Comparison of ENCODE assay signal across 18 cellular contexts in the genomic region with DNA sequence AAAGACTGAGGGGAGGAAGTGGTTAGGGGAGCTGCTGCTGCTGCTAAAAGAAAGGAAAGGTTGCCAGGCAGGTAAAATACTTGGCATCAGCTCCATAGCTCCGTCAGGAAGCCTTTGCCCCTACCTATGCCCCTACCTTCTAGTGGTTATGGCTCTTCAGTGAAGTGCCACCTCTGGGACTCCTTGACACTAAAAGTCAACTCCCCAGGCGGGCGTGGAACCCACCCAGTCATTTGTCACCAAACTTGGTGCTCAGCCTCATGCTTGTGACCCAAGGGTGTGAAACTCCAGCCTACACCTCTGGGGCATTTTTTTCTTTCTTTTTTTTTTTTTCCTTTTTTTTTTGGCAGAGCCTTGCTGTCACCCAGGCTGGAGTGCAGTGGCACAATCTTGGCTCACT. TPM values are rescaled to one million over a fixed set of nuclear protein-coding genes. Genes with fewer than 3 reads are reported as not detected.
A peak's percentile ranks its signal among the peaks of the same experiment; 100 is the strongest.
DNase-seq lines count a peak whose midpoint lies in the region; ATAC-seq and TF ChIP-seq lines count a peak whose summit lies in the region.
"Had no signal": no experiment of that assay in that cellular context is flagged by ENCODE, and none has a peak within 500 bp of the region (broad histone marks: within the 10 kb centered on the region; RNA-seq: fewer than 3 reads in every experiment).

No MANE protein-coding gene starts in this region.

- POLR2A ChIA-PET in activated CD4-positive, alpha-beta memory T cell treated with anti-CD3 and anti-CD28 coated beads for 36 hours (lab: Charles Lee) = no interaction called here
- POLR2A ChIA-PET in activated CD4-positive, alpha-beta memory T cell treated with anti-CD3 and anti-CD28 coated beads, Interleukin-2, amount 10 ng/mL, durations not matched to agents 7 days and 5 days (lab: Charles Lee) = interaction anchor here (0.6 kb wide), 1 partner anchor 159 kb away, joined by 3 read pairs; no protein-coding TSS in a partner anchor
- POLR2A ChIA-PET in GM10248 (lab: Yijun Ruan, JAX) = no interaction called here

- peak; percentile 15 for DNase-seq in activated CD4-positive, alpha-beta memory T cell treated with anti-CD3 and anti-CD28 coated beads for 36 hours
- DNase-seq in activated CD4-positive, alpha-beta memory T cell treated with anti-CD3 and anti-CD28 coated beads, Interleukin-2, amount 10 ng/mL, durations not matched to agents 7 days and 5 days = no peak
- DNase-seq in GM10248 (ENCODE audit: extremely low spot score) (peak; percentile 8), NCI-H2029 (lab: John Stamatoyannopoulos, UW) (peak; percentile 44), lung (ENCODE audit: low spot score) (peak; percentile 86), NCI-H1436 (lab: John Stamatoyannopoulos, UW) (no peak), NCI-H2107 (lab: John Stamatoyannopoulos, UW) (no peak)
- DNase-seq in activated T-cell treated with anti-CD3 and anti-CD28 coated beads, Interleukin-2, amount 50 U/mL, for 24 hours = no peak
- DNase-seq: BE2C; CD8-positive, alpha-beta T cell; COR-L47; DMS153; GF-D8; HCEC 1CT; HFFc6 had no signal

- no peaks in the 10 kb centered on the region for H3K36me3 ChIP-seq in lung (ENCODE audit: control insufficient read depth in 2 of 2, insufficient read depth in 2 of 2, low read length in 2 of 2)
- H3K36me3 ChIP-seq: BE2C had no signal

- no peak overlapping the region for H3K4me3 ChIP-seq in lung
- H3K4me3 ChIP-seq: A549 had no signal

- H3K27ac Mint-ChIP-seq in activated CD4-positive, alpha-beta memory T cell treated with anti-CD3 and anti-CD28 coated beads for 36 hours = no peak overlapping the region
- H3K27ac Mint-ChIP-seq in activated CD4-positive, alpha-beta memory T cell treated with anti-CD3 and anti-CD28 coated beads, Interleukin-2, amount 10 ng/mL, durations not matched to agents 7 days and 5 days = no peak overlapping the region
- H3K27ac Mint-ChIP-seq in activated T-cell treated with anti-CD3 and anti-CD28 coated beads, Interleukin-2, amount 50 U/mL, for 24 hours = no peak overlapping the region
- H3K27ac Mint-ChIP-seq: CD8-positive, alpha-beta T cell; HFFc6 had no signal

- WGBS in lung, 2 donors = 52 to 68% methylated on average over 3 of the region's 3 CpGs

- no peaks in the 10 kb centered on the region for H3K27me3 Mint-ChIP-seq in activated CD4-positive, alpha-beta memory T cell treated with anti-CD3 and anti-CD28 coated beads for 36 hours
- peaks cover 6% of the 10 kb centered on the region for H3K27me3 Mint-ChIP-seq in activated CD4-positive, alpha-beta memory T cell treated with anti-CD3 and anti-CD28 coated beads, Interleukin-2, amount 10 ng/mL, durations not matched to agents 7 days and 5 days
- peaks cover 16% of the 10 kb centered on the region for H3K27me3 Mint-ChIP-seq in activated T-cell treated with anti-CD3 and anti-CD28 coated beads, Interleukin-2, amount 50 U/mL, for 24 hours

- no peak overlapping the region for H3K4me3 Mint-ChIP-seq in activated CD4-positive, alpha-beta memory T cell treated with anti-CD3 and anti-CD28 coated beads for 36 hours
- no peak overlapping the region for H3K4me3 Mint-ChIP-seq in activated CD4-positive, alpha-beta memory T cell treated with anti-CD3 and anti-CD28 coated beads, Interleukin-2, amount 10 ng/mL, durations not matched to agents 7 days and 5 days
- H3K4me3 Mint-ChIP-seq in activated T-cell treated with anti-CD3 and anti-CD28 coated beads, Interleukin-2, amount 50 U/mL, for 24 hours = no peak overlapping the region
- H3K4me3 Mint-ChIP-seq: CD14-positive monocyte; CD8-positive, alpha-beta T cell; HFFc6 had no signal

- no peaks in the 10 kb centered on the region for H3K36me3 Mint-ChIP-seq in activated CD4-positive, alpha-beta memory T cell treated with anti-CD3 and anti-CD28 coated beads for 36 hours
- no peaks in the 10 kb centered on the region for H3K36me3 Mint-ChIP-seq in activated CD4-positive, alpha-beta memory T cell treated with anti-CD3 and anti-CD28 coated beads, Interleukin-2, amount 10 ng/mL, durations not matched to agents 7 days and 5 days (ENCODE audit: low read depth)
- no peaks in the 10 kb centered on the region for H3K36me3 Mint-ChIP-seq in activated T-cell treated with anti-CD3 and anti-CD28 coated beads, Interleukin-2, amount 50 U/mL, for 24 hours (ENCODE audit: low read depth)
- H3K36me3 Mint-ChIP-seq: CD14-positive monocyte; CD8-positive, alpha-beta T cell had no signal

- H3K4me1 Mint-ChIP-seq in activated CD4-positive, alpha-beta memory T cell treated with anti-CD3 and anti-CD28 coated beads for 36 hours (ENCODE audit: low read depth) = peaks cover 17% of the 10 kb centered on the region
- peaks cover 16% of the 10 kb centered on the region for H3K4me1 Mint-ChIP-seq in activated CD4-positive, alpha-beta memory T cell treated with anti-CD3 and anti-CD28 coated beads, Interleukin-2, amount 10 ng/mL, durations not matched to agents 7 days and 5 days
- peaks cover 14% of the 10 kb centered on the region for H3K4me1 Mint-ChIP-seq in activated T-cell treated with anti-CD3 and anti-CD28 coated beads, Interleukin-2, amount 50 U/mL, for 24 hours (ENCODE audit: low read depth)

- CTCF ChIA-PET in activated CD4-positive, alpha-beta memory T cell treated with anti-CD3 and anti-CD28 coated beads for 36 hours (lab: Charles Lee) = interaction anchor here (0.7 to 1.0 kb wide), 3 partner anchors 18 to 139 kb away, joined by 3 to 4 read pairs (median 3); no protein-coding TSS in a partner anchor
- CTCF ChIA-PET in activated CD4-positive, alpha-beta memory T cell treated with anti-CD3 and anti-CD28 coated beads, Interleukin-2, amount 10 ng/mL, durations not matched to agents 7 days and 5 days (lab: Charles Lee) = interaction anchor here (1.0 to 1.5 kb wide), 3 partner anchors 17 to 71 kb away, joined by 3 to 4 read pairs (median 3); no protein-coding TSS in a partner anchor
- CTCF ChIA-PET in GM10248 (lab: Yijun Ruan, JAX) = interaction anchor here (1.2 to 4.5 kb wide), 3 partner anchors 57 to 118 kb away, joined by 6 to 21 read pairs (median 8); no protein-coding TSS in a partner anchor

- TF ChIP-seq CTCF in GM10248 (IDR thresholded peaks at IDR 0.05; ENCODE audit: control extremely low read depth, extremely low read depth, low read depth, missing control alignments) = no peak
- TF ChIP-seq CTCF in lung (IDR thresholded peaks at IDR 0.05; ENCODE audit: control extremely low read depth, extremely low read depth) = no peak

- no peak for ATAC-seq in lung (ENCODE audit: insufficient read depth, low FRiP score)
- ATAC-seq: A549; CD8-positive, alpha-beta T cell; HepG2 had no signal

- no peak overlapping the region for H3K27ac ChIP-seq in lung (ENCODE audit: low read depth in 1 of 2, low read length in 1 of 2)
- H3K27ac ChIP-seq: A549 had no signal

- H3K9me3 ChIP-seq in lung (ENCODE audit: control insufficient read depth in 2 of 2, insufficient read depth in 1 of 2, low read length in 1 of 2) = no peaks in the 10 kb centered on the region
- H3K9me3 ChIP-seq: A549, BE2C had no signal

- H3K9me3 Mint-ChIP-seq in activated CD4-positive, alpha-beta memory T cell treated with anti-CD3 and anti-CD28 coated beads for 36 hours = no peaks in the 10 kb centered on the region
- no peaks in the 10 kb centered on the region for H3K9me3 Mint-ChIP-seq in activated CD4-positive, alpha-beta memory T cell treated with anti-CD3 and anti-CD28 coated beads, Interleukin-2, amount 10 ng/mL, durations not matched to agents 7 days and 5 days
- H3K9me3 Mint-ChIP-seq in activated T-cell treated with anti-CD3 and anti-CD28 coated beads, Interleukin-2, amount 50 U/mL, for 24 hours = no peaks in the 10 kb centered on the region
- H3K9me3 Mint-ChIP-seq: CD14-positive monocyte; CD8-positive, alpha-beta T cell; HFFc6 had no signal

- peaks cover 0 to 2% of the 10 kb centered on the region in 2 donors for H3K4me1 ChIP-seq in lung (ENCODE audit: control insufficient read depth in 2 of 2, insufficient read depth in 2 of 2, low read length in 2 of 2)
- H3K4me1 ChIP-seq: BE2C had no signal

- intact Hi-C loops in activated CD4-positive, alpha-beta memory T cell treated with anti-CD3 and anti-CD28 coated beads for 36 hours (cut with micrococcal nuclease) = loop anchor here (10.0 kb wide), 1 partner anchor 186 kb away; no protein-coding TSS in a partner anchor

- H3K27me3 ChIP-seq in lung (ENCODE audit: control insufficient read depth, insufficient read depth) = no peaks in the 10 kb centered on the region
- H3K27me3 ChIP-seq: BE2C had no signal

RNA-seq across cellular contexts. Expression of a gene that starts 4.8 kb away (rescaled TPM):
- 1 to 10 TPM in 1 of 2 experiments, under 1 TPM in 1; 0.71 to 1.9 TPM for total RNA-seq in activated CD4-positive, alpha-beta memory T cell treated with anti-CD3 and anti-CD28 coated beads for 36 hours
- under 1 TPM; 0.25 to 0.38 TPM for total RNA-seq in activated CD4-positive, alpha-beta memory T cell treated with anti-CD3 and anti-CD28 coated beads, Interleukin-2, amount 10 ng/mL, durations not matched to agents 7 days and 5 days
- 100 to 1,000 TPM in 1 of 2 donors, 10 to 100 TPM in 1; 90.4 to 117 TPM for total RNA-seq in lung
- polyA plus RNA-seq in lung = 10 to 100 TPM; 76.9 to 97.6 TPM

RNA-seq across cellular contexts. Expression of a gene that starts 32.4 kb away (rescaled TPM):
- not detected for total RNA-seq in activated CD4-positive, alpha-beta memory T cell treated with anti-CD3 and anti-CD28 coated beads for 36 hours
- total RNA-seq in activated CD4-positive, alpha-beta memory T cell treated with anti-CD3 and anti-CD28 coated beads, Interleukin-2, amount 10 ng/mL, durations not matched to agents 7 days and 5 days = not detected
- 100 to 1,000 TPM; 168 to 225 TPM for total RNA-seq in lung
- polyA plus RNA-seq in lung = 100 to 1,000 TPM in 1 of 2 donors, 10 to 100 TPM in 1; 59.2 to 202 TPM
- total RNA-seq: CD8-positive, alpha-beta T cell had no signal
- polyA plus RNA-seq: CD14-positive monocyte had no signal

RNA-seq across cellular contexts. Expression of a gene that starts 49.8 kb away (rescaled TPM):
- 10 to 100 TPM; 86.4 to 87.1 TPM for total RNA-seq in activated CD4-positive, alpha-beta memory T cell treated with anti-CD3 and anti-CD28 coated beads for 36 hours
- total RNA-seq in activated CD4-positive, alpha-beta memory T cell treated with anti-CD3 and anti-CD28 coated beads, Interleukin-2, amount 10 ng/mL, durations not matched to agents 7 days and 5 days = 10 to 100 TPM; 46.6 to 47.4 TPM
- total RNA-seq in lung = 10 to 100 TPM; 17.6 to 76.8 TPM
- polyA plus RNA-seq in lung = 10 to 100 TPM; 55.0 to 69.4 TPM

Comparison
In these comparisons a context has a peak if more than half of its experiments do, and no peak if none do; other contexts are left out.
1. DNase-seq: peak in activated CD4-positive, alpha-beta memory T cell treated with anti-CD3 and anti-CD28 coated beads for 36 hours (single experiment), GM10248 (single experiment), NCI-H2029 (single experiment) and lung (single experiment); none in activated CD4-positive, alpha-beta memory T cell treated with anti-CD3 and anti-CD28 coated beads, Interleukin-2, amount 10 ng/mL, durations not matched to agents 7 days and 5 days (single experiment), NCI-H1436 (single experiment), NCI-H2107 (single experiment) and activated T-cell treated with anti-CD3 and anti-CD28 coated beads, Interleukin-2, amount 50 U/mL, for 24 hours (single experiment).
2. RNA of a gene that starts 4.8 kb away (total RNA-seq): 90.4 to 117 TPM in lung; 0.71 to 1.9 TPM in activated CD4-positive, alpha-beta memory T cell treated with anti-CD3 and anti-CD28 coated beads for 36 hours and 0.25 to 0.38 TPM in activated CD4-positive, alpha-beta memory T cell treated with anti-CD3 and anti-CD28 coated beads, Interleukin-2, amount 10 ng/mL, durations not matched to agents 7 days and 5 days; every median in the first group is over 10 times any median in the second.
3. RNA of a gene that starts 32.4 kb away (total RNA-seq): 168 to 225 TPM in lung; not detected in activated CD4-positive, alpha-beta memory T cell treated with anti-CD3 and anti-CD28 coated beads for 36 hours and not detected in activated CD4-positive, alpha-beta memory T cell treated with anti-CD3 and anti-CD28 coated beads, Interleukin-2, amount 10 ng/mL, durations not matched to agents 7 days and 5 days; every median in the first group is over 100 times any median in the second.